Comparison of ENCODE assay signal across 6 cellular contexts in the genomic region with DNA sequence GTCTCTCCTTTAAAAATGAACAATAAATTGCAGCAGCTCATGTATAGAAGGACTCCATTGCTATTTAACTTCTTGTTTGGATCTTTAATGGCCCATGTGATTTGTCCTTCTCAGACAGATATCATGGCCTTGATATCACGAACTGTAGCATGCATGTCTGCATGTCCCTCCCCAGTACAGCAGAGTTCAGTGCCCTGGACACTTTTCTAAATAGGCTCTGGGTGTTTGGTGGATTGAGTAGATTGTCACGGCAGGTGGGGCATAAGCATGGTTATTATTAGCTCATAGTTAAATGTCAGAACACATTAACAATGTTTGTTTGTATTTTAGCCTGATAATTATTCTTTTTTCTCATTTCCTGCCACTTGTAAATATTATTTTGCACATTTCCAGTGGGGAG.
"Had no signal": no experiment of that assay in that cellular context is flagged by ENCODE, and none has a peak within 500 bp of the region (broad histone marks: within the 10 kb centered on the region; RNA-seq: fewer than 3 reads in every experiment).

No MANE protein-coding gene starts in this region.

- DNase-seq: GM23248, GOT3, H9, HCEC 1CT, IMR-90 had no signal

- H3K4me3 ChIP-seq: GM23248, K562 had no signal

- ATAC-seq: K562 had no signal

- H3K27ac ChIP-seq: GM23248 had no signal
